13 cellular contexts compared by ENCODE assay signal in genomic region chr7:128155100-128155763, GRCh38.
DNase-seq lines count a peak whose midpoint lies in the region; ATAC-seq and TF ChIP-seq lines count a peak whose summit lies in the region.
"Had no signal": no experiment of that assay in that cellular context is flagged by ENCODE, and none has a peak within 500 bp of the region (broad histone marks: within the 10 kb centered on the region; RNA-seq: fewer than 3 reads in every experiment).

No MANE protein-coding gene starts in this region.

- 44% methylated on average over 12 of the region's 12 CpGs for WGBS in hepatocyte (ENCODE audit: low lambda C conversion rate, missing lambda C conversion rate)

- H3K4me1 ChIP-seq in hepatocyte (ENCODE audit: insufficient read depth): no peaks in the 10 kb centered on the region
- no peaks in the 10 kb centered on the region for H3K4me1 ChIP-seq in OCI-LY7 (ENCODE audit: insufficient read depth, low read length, poor library complexity, severe bottlenecking)
- no peaks in the 10 kb centered on the region for H3K4me1 ChIP-seq in CD4-positive, alpha-beta memory T cell (ENCODE audit: insufficient read depth, low read length)

- H3K36me3 Mint-ChIP-seq in stimulated activated effector memory CD8-positive, alpha-beta T cell treated with anti-CD3 and anti-CD28 coated beads, Interleukin-12 subunit alpha, Interleukin-12 subunit beta, amount 100 ng/mL, for 72 hours: no peaks in the 10 kb centered on the region
- no peaks in the 10 kb centered on the region for H3K36me3 Mint-ChIP-seq in CD4-positive, alpha-beta memory T cell

- intact Hi-C loops in OCI-LY7 (cut with micrococcal nuclease; ENCODE audit: unreplicated experiment): no loop called here
- intact Hi-C loops in CD4-positive, alpha-beta memory T cell (cut with micrococcal nuclease): no loop called here

- H2AFZ ChIP-seq in hepatocyte (no peak overlapping the region), OCI-LY7 (ENCODE audit: low read length) (no peak overlapping the region)

- peaks cover 11 to 13% of the 10 kb centered on the region in 2 donors for H3K27me3 Mint-ChIP-seq in CD4-positive, alpha-beta memory T cell

- H3K4me1 Mint-ChIP-seq in stimulated activated effector memory CD8-positive, alpha-beta T cell treated with anti-CD3 and anti-CD28 coated beads, Interleukin-12 subunit alpha, Interleukin-12 subunit beta, amount 100 ng/mL, for 72 hours: peaks cover 7% of the 10 kb centered on the region
- peaks cover 0 to 2% (median 0%) of the 10 kb centered on the region in 4 donors for H3K4me1 Mint-ChIP-seq in CD4-positive, alpha-beta memory T cell

- peaks cover 52% of the 10 kb centered on the region for H3K27me3 ChIP-seq in hepatocyte
- H3K27me3 ChIP-seq in CD4-positive, alpha-beta memory T cell (ENCODE audit: insufficient read depth, low read length): no peaks in the 10 kb centered on the region

- ATAC-seq in stimulated activated effector memory CD8-positive, alpha-beta T cell treated with anti-CD3 and anti-CD28 coated beads, Interleukin-12 subunit alpha, Interleukin-12 subunit beta, amount 100 ng/mL, for 72 hours: peak; percentile 75

- H3K9me3 Mint-ChIP-seq in stimulated activated effector memory CD8-positive, alpha-beta T cell treated with anti-CD3 and anti-CD28 coated beads, Interleukin-12 subunit alpha, Interleukin-12 subunit beta, amount 100 ng/mL, for 72 hours: no peaks in the 10 kb centered on the region
- no peaks in the 10 kb centered on the region for H3K9me3 Mint-ChIP-seq in CD4-positive, alpha-beta memory T cell

- TF ChIP-seq CTCF in hepatocyte (IDR thresholded peaks at IDR 0.05; ENCODE audit: poor library complexity): no peak
- no peak for TF ChIP-seq CTCF in OCI-LY7 (conservative IDR thresholded peaks at IDR 0.05; ENCODE audit: low read length)

- H4K20me1 ChIP-seq in hepatocyte (ENCODE audit: insufficient read depth, poor library complexity, severe bottlenecking) (no peaks in the 10 kb centered on the region), OCI-LY7 (ENCODE audit: insufficient read depth, low read length) (no peaks in the 10 kb centered on the region)

- no TSS peak for BruUV-seq in OCI-LY7 (replicated peaks; lab: Mats Ljungman, UMichigan)

- peak; percentile 26 for DNase-seq in activated CD8-positive, alpha-beta memory T cell treated with anti-CD3 and anti-CD28 coated beads, Interleukin-2, amount 50 U/mL, for 48 hours
- DNase-seq in activated CD8-positive, alpha-beta memory T cell treated with anti-CD3 and anti-CD28 coated beads, Interleukin-2, amount 50 U/mL, for 4 hours: no peak
- peak; percentile 31 for DNase-seq in OCI-M1 (lab: John Stamatoyannopoulos, UW)
- DNase-seq in hepatocyte (ENCODE audit: low spot score): peak; percentile 45
- no peak for DNase-seq in stimulated activated effector memory CD8-positive, alpha-beta T cell treated with anti-CD3 and anti-CD28 coated beads, Interleukin-12 subunit alpha, Interleukin-12 subunit beta, amount 100 ng/mL, for 72 hours (ENCODE audit: low spot score in 2 of 2)
- no peak for DNase-seq in SIG-M5 treated with dmso at 0.1 percent for 504 hours (lab: John Stamatoyannopoulos, UW; ENCODE audit: unreplicated experiment)
- DNase-seq in OCI-LY7 (ENCODE audit: low spot score): no peak
- DNase-seq in CD4-positive, alpha-beta memory T cell: no peak
- DNase-seq: activated naive CD4-positive, alpha-beta T cell; NK-92 treated with Interleukin-12 subunit alpha and Interleukin-12 subunit beta, amount 100 ng/mL, for 24 hours; Right ventricle myocardium superior; stimulated activated CD4-positive, alpha-beta T cell treated with anti-CD3 and anti-CD28 coated beads, Interleukin-4, amount 100 ng/mL, for 1 hour; T-helper 2 cell had no signal

- no peaks in the 10 kb centered on the region for H3K9me2 ChIP-seq in hepatocyte (replicated peaks; ENCODE audit: insufficient read depth)
- H3K9me2 ChIP-seq in OCI-LY7 (ENCODE audit: insufficient read depth, low read length): no peaks in the 10 kb centered on the region

- POLR2A ChIA-PET in OCI-LY7 (lab: Charles Lee): no interaction called here
- POLR2A ChIA-PET in CD4-positive, alpha-beta memory T cell (lab: Charles Lee; ENCODE audit: partially characterized antibody): no interaction called here

- H3K4me2 ChIP-seq in hepatocyte (no peak overlapping the region), OCI-LY7 (ENCODE audit: low read length) (no peak overlapping the region)

- no peaks in the 10 kb centered on the region for H3K36me3 ChIP-seq in hepatocyte (replicated peaks; ENCODE audit: insufficient read depth, low read depth)
- no peaks in the 10 kb centered on the region for H3K36me3 ChIP-seq in OCI-LY7 (ENCODE audit: insufficient read depth, low read length)
- H3K36me3 ChIP-seq in CD4-positive, alpha-beta memory T cell (ENCODE audit: insufficient read depth, low read length): no peaks in the 10 kb centered on the region

- H3K9me3 ChIP-seq in hepatocyte (ENCODE audit: low read depth) (no peaks in the 10 kb centered on the region), OCI-LY7 (ENCODE audit: low read length) (no peaks in the 10 kb centered on the region)
- no peaks in the 10 kb centered on the region for H3K9me3 ChIP-seq in CD4-positive, alpha-beta memory T cell (ENCODE audit: control insufficient read depth in 1 of 2, low read length in 2 of 2)

- H3K27ac Mint-ChIP-seq in stimulated activated effector memory CD8-positive, alpha-beta T cell treated with anti-CD3 and anti-CD28 coated beads, Interleukin-12 subunit alpha, Interleukin-12 subunit beta, amount 100 ng/mL, for 72 hours: no peak overlapping the region
- H3K27ac Mint-ChIP-seq in CD4-positive, alpha-beta memory T cell: no peak overlapping the region

- H3K27ac ChIP-seq in hepatocyte (no peak overlapping the region), OCI-LY7 (ENCODE audit: low read depth, low read length, poor library complexity, severe bottlenecking) (no peak overlapping the region)
- H3K27ac ChIP-seq in CD4-positive, alpha-beta memory T cell (ENCODE audit: low read depth, low read length): no peak overlapping the region

- CTCF ChIA-PET in OCI-LY7 (lab: Charles Lee; ENCODE audit: unreplicated experiment): interaction anchor here (0.9 kb wide), 1 partner anchor 121 kb away, joined by 3 read pairs; no protein-coding TSS in a partner anchor
- CTCF ChIA-PET in CD4-positive, alpha-beta memory T cell (lab: Charles Lee; ENCODE audit: partially characterized antibody): interaction anchor here (1.6 kb wide), 1 partner anchor 20 kb away, joined by 8 read pairs; no protein-coding TSS in a partner anchor

- H3K4me3 Mint-ChIP-seq in stimulated activated effector memory CD8-positive, alpha-beta T cell treated with anti-CD3 and anti-CD28 coated beads, Interleukin-12 subunit alpha, Interleukin-12 subunit beta, amount 100 ng/mL, for 72 hours: no peak overlapping the region
- H3K4me3 Mint-ChIP-seq in CD4-positive, alpha-beta memory T cell: no peak overlapping the region

- H3K79me2 ChIP-seq in hepatocyte (no peaks in the 10 kb centered on the region), OCI-LY7 (ENCODE audit: insufficient read depth, low read depth, low read length) (no peaks in the 10 kb centered on the region)

- H3K4me3 ChIP-seq in hepatocyte (no peak overlapping the region), OCI-LY7 (ENCODE audit: low read depth, low read length, poor library complexity, severe bottlenecking) (no peak overlapping the region)
- no peak overlapping the region for H3K4me3 ChIP-seq in CD4-positive, alpha-beta memory T cell (ENCODE audit: low read length in 2 of 2)

Comparison
In these comparisons a context has a peak if more than half of its experiments do, and no peak if none do; other contexts are left out.
1. DNase-seq: peak in activated CD8-positive, alpha-beta memory T cell treated with anti-CD3 and anti-CD28 coated beads, Interleukin-2, amount 50 U/mL, for 48 hours (single experiment), OCI-M1 (single experiment) and hepatocyte (single experiment); none in activated CD8-positive, alpha-beta memory T cell treated with anti-CD3 and anti-CD28 coated beads, Interleukin-2, amount 50 U/mL, for 4 hours (single experiment), stimulated activated effector memory CD8-positive, alpha-beta T cell treated with anti-CD3 and anti-CD28 coated beads, Interleukin-12 subunit alpha, Interleukin-12 subunit beta, amount 100 ng/mL, for 72 hours (0 of 2), SIG-M5 treated with dmso at 0.1 percent for 504 hours (single experiment), OCI-LY7 (single experiment) and CD4-positive, alpha-beta memory T cell (0 of 5).